ENCODE assay signal across 2 cellular contexts in genomic region chr9:30075022-30075421, GRCh38.
TF ChIP-seq lines count a peak whose summit lies in the region.

No MANE protein-coding gene starts in this region.

TF ChIP-seq in GM23338, 12 proteins besides CTCF, POLR2A, EP300 and RAD21:
- TF ChIP-seq EZH2phosphoT487 (IDR thresholded peaks at IDR 0.05; ENCODE audit: unreplicated experiment): no peak
- no peak for TF ChIP-seq ZNF462 (CRISPR knock-in tag; IDR thresholded peaks at IDR 0.05)
- no peak for TF ChIP-seq POLR2AphosphoS5 (IDR thresholded peaks at IDR 0.05; ENCODE audit: low read depth)
- no peak for TF ChIP-seq ZNF114 (CRISPR knock-in tag; IDR thresholded peaks at IDR 0.05)
- no peak for TF ChIP-seq NANOG (IDR thresholded peaks at IDR 0.05; ENCODE audit: borderline replicate concordance)
- TF ChIP-seq REST (IDR thresholded peaks at IDR 0.05; ENCODE audit: unreplicated experiment): no peak
- TF ChIP-seq ZNF331 (CRISPR knock-in tag; IDR thresholded peaks at IDR 0.05; ENCODE audit: low read depth): no peak
- no peak for TF ChIP-seq JUNB (IDR thresholded peaks at IDR 0.05; ENCODE audit: unreplicated experiment)
- TF ChIP-seq CREB1 (CRISPR knock-in tag; IDR thresholded peaks at IDR 0.05; ENCODE audit: low read depth): no peak
- no peak for TF ChIP-seq ETS1 (IDR thresholded peaks at IDR 0.05)
- TF ChIP-seq EZH2 (IDR thresholded peaks at IDR 0.05; ENCODE audit: low read depth, unreplicated experiment): no peak
- no peak for TF ChIP-seq STAT1 (IDR thresholded peaks at IDR 0.05; ENCODE audit: unreplicated experiment)

TF ChIP-seq in H1, 55 proteins besides CTCF, POLR2A, EP300 and RAD21:
- TF ChIP-seq SAP30 (IDR thresholded peaks at IDR 0.05; ENCODE audit: insufficient read depth, insufficient replicate concordance, low read length) (no peak), CBX5 (IDR thresholded peaks at IDR 0.05; ENCODE audit: low read depth, low read length) (no peak), SIRT6 (IDR thresholded peaks at IDR 0.05; ENCODE audit: low read length) (no peak), RNF2 (IDR thresholded peaks at IDR 0.05; ENCODE audit: borderline replicate concordance, low read depth, low read length, missing control alignments, poor library complexity, severe bottlenecking) (no peak), JUN (IDR thresholded peaks at IDR 0.05; ENCODE audit: low read depth, low read length) (no peak), SRF (IDR thresholded peaks at IDR 0.05; ENCODE audit: low read depth, low read length) (no peak), CHD7 (IDR thresholded peaks at IDR 0.05; ENCODE audit: insufficient replicate concordance, low read length) (no peak), SP4 (IDR thresholded peaks at IDR 0.05; ENCODE audit: low read length) (no peak), TAF1 (IDR thresholded peaks at IDR 0.05; ENCODE audit: low read depth, low read length) (no peak), KDM4A (IDR thresholded peaks at IDR 0.05; ENCODE audit: low read depth, low read length, severe bottlenecking) (no peak), SP2 (IDR thresholded peaks at IDR 0.05; ENCODE audit: low read length) (no peak), CBX8 (IDR thresholded peaks at IDR 0.05; ENCODE audit: borderline replicate concordance, low read depth, low read length) (no peak), HDAC2 (IDR thresholded peaks at IDR 0.05; ENCODE audit: borderline replicate concordance in 1 of 2, low read depth in 2 of 2, low read length in 2 of 2) (no peak), NANOG (IDR thresholded peaks at IDR 0.05; ENCODE audit: insufficient read depth, low read depth, low read length, poor library complexity, severe bottlenecking) (no peak), POLR2AphosphoS5 (IDR thresholded peaks at IDR 0.05; ENCODE audit: low read depth, low read length) (no peak), MAX (IDR thresholded peaks at IDR 0.05) (no peak), CEBPB (IDR thresholded peaks at IDR 0.05; ENCODE audit: low read depth, low read length) (no peak), BRCA1 (IDR thresholded peaks at IDR 0.05; ENCODE audit: low read depth, low read length) (no peak), KDM1A (IDR thresholded peaks at IDR 0.05; ENCODE audit: borderline replicate concordance, low read length) (no peak), NRF1 (IDR thresholded peaks at IDR 0.05; ENCODE audit: low read depth, low read length) (no peak)
TF ChIP-seq in H1: peak in this region for 0.
